Comparison of ENCODE assay signal across 2 cellular contexts in genomic region chr4:42123071-42123644, GRCh38.
A peak's percentile ranks its signal among the peaks of the same experiment; 100 is the strongest.
TF ChIP-seq lines count a peak whose summit lies in the region.

No MANE protein-coding gene starts in this region.

TF ChIP-seq in IMR-90, 13 proteins besides CTCF, POLR2A, EP300 and RAD21:
- TF ChIP-seq CHD1 (IDR thresholded peaks at IDR 0.05; ENCODE audit: low read depth, low read length) (no peak), FOS (IDR thresholded peaks at IDR 0.05; ENCODE audit: low read depth, low read length) (0 out of 2 replicates have a peak, but pooled peaks have one; percentile 13), SMC3 (IDR thresholded peaks at IDR 0.05; ENCODE audit: low read depth, low read length) (no peak), MXI1 (IDR thresholded peaks at IDR 0.05; ENCODE audit: borderline replicate concordance, low read depth, low read length) (no peak), MAZ (IDR thresholded peaks at IDR 0.05; ENCODE audit: borderline replicate concordance, low read depth, low read length) (no peak)

TF ChIP-seq in endothelial cell of umbilical vein, 7 proteins besides CTCF, POLR2A, EP300 and RAD21:
- TF ChIP-seq JUN (IDR thresholded peaks at IDR 0.05; ENCODE audit: borderline replicate concordance, insufficient read depth, insufficient read length, low read depth) = peak; percentile 6
- TF ChIP-seq MYC (IDR thresholded peaks at IDR 0.05; ENCODE audit: low read depth, low read length) = no peak
TF ChIP-seq in endothelial cell of umbilical vein: peak in this region for 1.
